ENCODE assay signal across 20 cellular contexts in the genomic region with DNA sequence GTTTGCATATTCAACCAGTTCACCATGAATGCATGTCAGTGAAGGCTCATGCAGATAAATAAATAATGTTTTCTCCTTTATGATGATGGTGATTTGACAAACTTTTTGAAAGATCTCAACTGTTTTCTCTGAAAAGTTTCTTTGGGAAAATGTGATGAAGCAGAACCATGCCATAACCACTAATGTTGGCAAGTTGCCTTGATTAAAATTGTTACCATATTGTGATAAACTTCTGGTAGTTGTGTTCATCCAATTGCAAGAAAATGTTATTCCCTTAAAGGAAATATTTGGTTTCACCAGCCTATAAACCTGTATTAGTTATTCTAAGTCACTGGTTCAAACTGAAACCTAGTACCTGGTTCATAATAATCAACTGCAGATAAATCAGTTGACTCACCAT.
"Had no signal": no experiment of that assay in that cellular context is flagged by ENCODE, and none has a peak within 500 bp of the region (broad histone marks: within the 10 kb centered on the region; RNA-seq: fewer than 3 reads in every experiment).

No MANE protein-coding gene starts in this region.

- H3K4me3 Mint-ChIP-seq: activated B cell treated with CpG ODN at 0.5 μM for 24 hours; activated CD4-positive, alpha-beta T cell treated with anti-CD3 and anti-CD28 coated beads, Interleukin-2, amount 10 ng/mL, durations not matched to agents 7 days and 5 days; activated naive CD4-positive, alpha-beta T cell treated with anti-CD3 and anti-CD28 coated beads for 36 hours; immature natural killer cell; natural killer cell had no signal

- H3K4me3 ChIP-seq: colonic mucosa, mucosa of descending colon, suprapubic skin, upper lobe of left lung had no signal

- H3K36me3 Mint-ChIP-seq: immature natural killer cell, natural killer cell had no signal

- H3K27me3 Mint-ChIP-seq: activated B cell treated with CpG ODN at 0.5 μM for 24 hours; activated CD4-positive, alpha-beta T cell treated with anti-CD3 and anti-CD28 coated beads, Interleukin-2, amount 10 ng/mL, durations not matched to agents 7 days and 5 days; progenitor cell of endocrine pancreas had no signal

- H3K27ac Mint-ChIP-seq: activated B cell treated with CpG ODN at 0.5 μM for 24 hours; activated CD4-positive, alpha-beta T cell treated with anti-CD3 and anti-CD28 coated beads, Interleukin-2, amount 10 ng/mL, durations not matched to agents 7 days and 5 days; activated naive CD4-positive, alpha-beta T cell treated with anti-CD3 and anti-CD28 coated beads for 36 hours; immature natural killer cell; natural killer cell; progenitor cell of endocrine pancreas had no signal

- H3K4me1 Mint-ChIP-seq: activated B cell treated with CpG ODN at 0.5 μM for 24 hours; activated CD4-positive, alpha-beta T cell treated with anti-CD3 and anti-CD28 coated beads, Interleukin-2, amount 10 ng/mL, durations not matched to agents 7 days and 5 days; immature natural killer cell; natural killer cell had no signal

- ATAC-seq: mucosa of descending colon; natural killer cell; sciatic nerve; stimulated activated naive CD8-positive, alpha-beta T cell treated with anti-CD3 and anti-CD28 coated beads, Interleukin-15, Interleukin-2, amounts not matched to agents 100 U/mL and 50 U/mL, for 24 hours had no signal

- DNase-seq: activated B cell treated with CpG ODN at 0.5 μM for 24 hours; activated CD4-positive, alpha-beta T cell treated with anti-CD3 and anti-CD28 coated beads, Interleukin-2, amount 10 ng/mL, durations not matched to agents 7 days and 5 days; activated CD8-positive, alpha-beta memory T cell treated with anti-CD3 and anti-CD28 coated beads for 24 hours; activated naive CD4-positive, alpha-beta T cell treated with anti-CD3 and anti-CD28 coated beads for 36 hours; caudate nucleus; colonic mucosa; effector CD8-positive, alpha-beta T cell; glutamatergic neuron; immature natural killer cell; mammary epithelial cell; mucosa of descending colon; natural killer cell; occipital lobe; stimulated activated CD4-positive, alpha-beta T cell treated with anti-CD3 and anti-CD28 coated beads, Interleukin-12 subunit alpha, Interleukin-12 subunit beta, amount 100 ng/mL, for 4 hours; stimulated activated naive CD8-positive, alpha-beta T cell treated with anti-CD3 and anti-CD28 coated beads, Interleukin-15, Interleukin-2, amounts not matched to agents 100 U/mL and 50 U/mL, for 24 hours; T-helper 1 cell; upper lobe of left lung had no signal
